ENCODE assay signal across 7 cellular contexts in the genomic region with DNA sequence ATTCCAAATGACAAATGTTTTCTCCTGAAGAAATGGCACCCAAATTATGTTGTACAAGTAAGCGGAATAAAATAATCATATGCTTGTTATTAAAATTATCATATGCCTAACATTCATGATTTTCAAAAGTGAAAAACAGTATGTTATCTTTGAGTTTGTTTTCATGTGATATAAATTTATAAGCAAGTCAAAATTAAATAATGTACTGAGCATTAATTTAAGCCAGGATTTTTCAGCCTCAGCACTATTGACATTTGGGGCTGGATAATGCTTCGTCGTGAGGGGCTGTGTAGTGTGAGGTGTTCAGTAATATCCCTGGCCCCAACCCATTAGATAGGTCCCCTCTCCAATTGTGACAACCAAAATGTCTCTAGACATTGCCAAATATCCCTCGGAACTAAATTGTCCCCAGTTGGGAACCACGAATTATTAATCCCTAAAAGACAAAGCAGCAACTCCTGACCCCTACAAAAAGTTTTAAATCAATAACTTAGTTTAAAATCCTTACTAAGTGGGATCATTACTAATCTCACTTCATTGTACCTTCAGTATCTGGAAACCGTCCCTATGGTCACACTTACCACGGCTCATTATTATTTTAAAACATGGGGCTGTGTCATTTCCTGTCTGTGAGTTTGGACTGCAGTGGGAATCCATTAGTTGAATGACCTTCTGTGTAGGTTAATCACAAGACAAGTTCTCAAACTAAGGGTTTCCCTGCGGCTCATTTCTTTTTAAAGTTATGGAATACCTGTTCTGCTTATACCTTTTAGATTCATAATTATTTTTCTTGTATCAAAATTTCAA. TPM values are rescaled to one million over a fixed set of nuclear protein-coding genes. Genes with fewer than 3 reads are reported as not detected.
DNase-seq lines count a peak whose midpoint lies in the region; ATAC-seq and TF ChIP-seq lines count a peak whose summit lies in the region.

No MANE protein-coding gene starts in this region.

- H4K20me1 ChIP-seq in GM23248 (ENCODE audit: insufficient read depth) = no peaks in the 10 kb centered on the region

- TF ChIP-seq POLR2A in transverse colon (IDR thresholded peaks at IDR 0.05) = no peak

- in situ Hi-C loops in GM23248 (cut with MboI) = no loop called here
- in situ Hi-C loops in transverse colon (cut with MboI; ENCODE audit: low pct_ligation_motif_present in 1 of 4, low pct_unique_long_range_greater_than_20kb in 1 of 4, low sequenced_read_pairs in 3 of 4) = no loop called here

- H3K79me2 ChIP-seq in GM23248 (ENCODE audit: insufficient read depth) = peaks cover 30% of the 10 kb centered on the region

- WGBS in GM23248 (ENCODE audit: low coverage in 1 of 2, low lambda C conversion rate in 2 of 2, missing lambda C conversion rate in 2 of 2), 2 experiments = 48 to 51% methylated on average over 8 of the region's 8 CpGs
- 47 to 61% methylated on average over 8 of the region's 8 CpGs for WGBS in transverse colon (ENCODE audit: low coverage in 1 of 2), 2 donors

- H3K4me2 ChIP-seq in GM23248 (ENCODE audit: unreplicated experiment) = peak overlapping the region; percentile 93

- H2AFZ ChIP-seq in GM23248 = peak overlapping the region; percentile 97

- peak overlapping the region; percentile 77 for H3K4me3 ChIP-seq in GM23248
- peak overlapping the region; percentile 98 for H3K4me3 ChIP-seq in adipocyte (ENCODE audit: low read length)
- peak overlapping the region in 3 of 4 donors; percentile 78 to 92 (median 82) for H3K4me3 ChIP-seq in transverse colon

- no peak for TF ChIP-seq EP300 in transverse colon (IDR thresholded peaks at IDR 0.05; ENCODE audit: low read depth)

- H3K36me3 ChIP-seq in GM23248 (ENCODE audit: low read depth) (no peaks in the 10 kb centered on the region), adipocyte (ENCODE audit: control insufficient read depth, insufficient read depth, low read length, severe bottlenecking) (no peaks in the 10 kb centered on the region), transverse colon (no peaks in the 10 kb centered on the region)

- no peaks in the 10 kb centered on the region for H3K27me3 ChIP-seq in GM23248 (replicated peaks; ENCODE audit: insufficient read depth)
- H3K27me3 ChIP-seq in adipocyte (replicated peaks; ENCODE audit: control insufficient read depth, insufficient read depth, low read length) = no peaks in the 10 kb centered on the region
- H3K27me3 ChIP-seq in transverse colon = no peaks in the 10 kb centered on the region

- ATAC-seq in GM19324 (IDR thresholded peaks at IDR 0.05; ENCODE audit: low FRiP score, unreplicated experiment) = no peak

- H3K9me3 ChIP-seq in GM23248 (ENCODE audit: low read depth) = no peaks in the 10 kb centered on the region
- no peaks in the 10 kb centered on the region for H3K9me3 ChIP-seq in adipocyte (ENCODE audit: control insufficient read depth, low read length)
- no peaks in the 10 kb centered on the region for H3K9me3 ChIP-seq in transverse colon

- H3K4me1 ChIP-seq in GM23248 (ENCODE audit: insufficient read depth) = peaks cover 15% of the 10 kb centered on the region
- H3K4me1 ChIP-seq in adipocyte (ENCODE audit: control insufficient read depth, insufficient read depth, low read length) = peaks cover 15% of the 10 kb centered on the region
- peaks cover 0 to 27% (median 13%) of the 10 kb centered on the region in 4 donors for H3K4me1 ChIP-seq in transverse colon

- DNase-seq in GM04504 (ENCODE audit: low read depth) (peak; percentile 15), GM23248 (peak; percentile 65), NCI-H1417 treated with DMSO at 0.1 percent for 48 hours (lab: John Stamatoyannopoulos, UW) (peak; percentile 29), adipocyte (ENCODE audit: low read depth) (peak; percentile 32), kidney glomerular epithelial cell (lab: John Stamatoyannopoulos, UW) (peak; percentile 57), transverse colon (no peak)

- no peaks in the 10 kb centered on the region for H3K9me2 ChIP-seq in GM23248 (ENCODE audit: insufficient read depth)

- H3F3A ChIP-seq in GM23248 (ENCODE audit: insufficient read depth) = no peaks in the 10 kb centered on the region

- H3K27ac ChIP-seq in GM23248 = peak overlapping the region; percentile 46
- peak overlapping the region; percentile 88 to 93 (median 90) for H3K27ac ChIP-seq in transverse colon

- intact Hi-C loops in transverse colon (cut with DNase I; ENCODE audit: low total_unique reads) = loop anchor here (10.0 kb wide), 1 partner anchor 47 kb away; a partner anchor contains a TSS

- TF ChIP-seq CTCF in transverse colon (IDR thresholded peaks at IDR 0.05) = no peak

- H3K9ac ChIP-seq in GM23248 = peak overlapping the region; percentile 87
- H3K9ac ChIP-seq in adipocyte (ENCODE audit: low read length) = peak overlapping the region; percentile 90

RNA-seq across cellular contexts. Expression of a gene that starts 1.3 kb away (rescaled TPM):
- total RNA-seq in GM23248 (2014; rRNA removed; shearing (Covaris generic)) = 27.2 and 47.2 TPM in 2 replicates
- 32.5 and 33.9 TPM in 2 replicates for polyA plus RNA-seq in GM23248 (2016; fragmentation: Nextera tagmentation; extraction: Ambion mirVana)
- total RNA-seq in transverse colon = 10 to 100 TPM; 21.9 to 93.0 (median 48.8) TPM

RNA-seq across cellular contexts. Expression of a gene that starts 44.8 kb away (rescaled TPM):
- 117 and 135 TPM in 2 replicates for total RNA-seq in GM23248 (2014; rRNA removed; shearing (Covaris generic))
- polyA plus RNA-seq in GM23248 (2016; fragmentation: Nextera tagmentation; extraction: Ambion mirVana) = 91.1 and 95.8 TPM in 2 replicates
- 10 to 100 TPM; 17.1 to 61.4 (median 46.3) TPM for total RNA-seq in transverse colon
